1 cellular context compared by ENCODE assay signal in the genomic region with DNA sequence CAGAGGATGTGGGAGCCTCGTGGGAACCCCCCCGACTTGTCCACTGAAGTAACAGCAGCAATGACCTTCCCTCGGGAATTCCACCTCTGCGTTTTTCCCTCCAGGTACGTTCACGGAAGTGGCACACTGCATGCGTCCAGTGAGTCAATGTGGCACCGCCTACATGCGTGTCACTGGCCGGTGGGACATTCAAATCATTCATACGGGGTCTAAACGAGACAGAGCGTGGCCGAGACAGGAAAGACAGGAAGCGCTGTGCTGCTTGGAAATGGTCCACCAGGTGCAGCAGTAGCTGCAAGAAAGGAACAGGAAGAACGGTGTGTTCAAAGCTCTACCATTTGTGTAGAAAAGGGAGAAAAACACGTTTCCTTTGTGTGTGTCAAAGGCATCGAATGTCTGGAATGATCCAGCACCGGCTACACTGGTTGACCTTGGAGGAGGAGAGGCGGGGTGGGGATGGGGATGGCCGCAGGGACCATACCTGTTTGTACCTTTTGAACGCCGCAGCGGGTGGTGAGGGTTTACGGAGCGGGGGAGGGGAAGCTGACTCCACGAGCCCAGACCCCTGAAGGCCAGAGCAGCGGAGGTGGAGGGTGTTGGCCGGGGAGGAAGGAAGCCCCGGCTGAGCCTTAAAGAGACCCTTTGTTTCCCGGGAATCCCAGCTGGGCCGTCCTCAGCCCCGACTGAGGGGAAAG.
TF ChIP-seq lines count a peak whose summit lies in the region.

No MANE protein-coding gene starts in this region.

TF ChIP-seq in IMR-90, 13 proteins besides CTCF, POLR2A, EP300 and RAD21 (continued from another document):
- TF ChIP-seq, protein P1, sequence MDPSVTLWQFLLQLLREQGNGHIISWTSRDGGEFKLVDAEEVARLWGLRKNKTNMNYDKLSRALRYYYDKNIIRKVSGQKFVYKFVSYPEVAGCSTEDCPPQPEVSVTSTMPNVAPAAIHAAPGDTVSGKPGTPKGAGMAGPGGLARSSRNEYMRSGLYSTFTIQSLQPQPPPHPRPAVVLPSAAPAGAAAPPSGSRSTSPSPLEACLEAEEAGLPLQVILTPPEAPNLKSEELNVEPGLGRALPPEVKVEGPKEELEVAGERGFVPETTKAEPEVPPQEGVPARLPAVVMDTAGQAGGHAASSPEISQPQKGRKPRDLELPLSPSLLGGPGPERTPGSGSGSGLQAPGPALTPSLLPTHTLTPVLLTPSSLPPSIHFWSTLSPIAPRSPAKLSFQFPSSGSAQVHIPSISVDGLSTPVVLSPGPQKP (IDR thresholded peaks at IDR 0.05; ENCODE audit: borderline replicate concordance, low read depth, low read length), result no peak
- TF ChIP-seq CEBPB (IDR thresholded peaks at IDR 0.05; ENCODE audit: low read depth, low read length) (no peak), CHD1 (IDR thresholded peaks at IDR 0.05; ENCODE audit: low read depth, low read length) (no peak)
